Comparison of ENCODE assay signal across 13 cellular contexts in the genomic region with DNA sequence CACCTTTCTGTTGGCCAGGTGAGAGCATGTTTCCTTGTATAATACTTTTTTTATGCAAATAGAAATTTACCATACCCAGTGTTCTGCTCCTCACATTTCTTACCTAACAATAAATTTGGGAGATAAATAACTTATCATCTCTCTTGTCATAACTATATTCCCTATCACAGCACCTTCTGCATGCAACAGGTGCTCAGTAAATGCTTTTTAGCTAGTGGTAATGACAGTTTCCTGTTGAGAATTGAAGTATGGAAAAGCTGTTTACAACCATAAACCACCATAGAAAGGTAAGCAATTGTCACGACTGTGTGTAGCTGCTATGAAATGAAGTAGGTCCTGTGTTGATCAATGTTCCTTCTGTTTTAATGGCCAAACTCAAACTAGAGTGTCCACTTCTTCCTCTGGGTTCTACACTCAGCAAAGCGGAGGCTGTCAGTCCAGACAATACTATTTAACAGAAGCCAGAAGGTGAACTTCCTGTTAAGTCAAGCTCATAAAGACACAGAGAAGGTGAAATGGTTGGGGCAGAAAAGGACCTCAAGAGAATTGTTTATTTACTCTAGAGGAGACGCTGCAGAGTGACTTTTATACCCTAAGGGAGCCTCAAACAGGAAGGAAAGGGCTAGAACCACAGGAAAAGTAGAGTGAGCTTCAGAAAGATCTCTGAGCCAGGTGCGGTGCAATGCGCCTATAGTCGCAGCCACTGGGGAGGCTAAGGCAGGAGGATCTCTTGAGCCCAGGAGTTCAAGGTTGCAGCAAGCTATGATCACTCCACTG.
DNase-seq lines count a peak whose midpoint lies in the region; ATAC-seq and TF ChIP-seq lines count a peak whose summit lies in the region.
"Had no signal": no experiment of that assay in that cellular context is flagged by ENCODE, and none has a peak within 500 bp of the region (broad histone marks: within the 10 kb centered on the region; RNA-seq: fewer than 3 reads in every experiment).

No MANE protein-coding gene starts in this region.

- TF ChIP-seq CTCF in WTC11 (IDR thresholded peaks at IDR 0.05) = no peak

- H3K27me3 Mint-ChIP-seq in activated naive CD4-positive, alpha-beta T cell treated with anti-CD3 and anti-CD28 coated beads, Interleukin-2, amount 50 U/mL, for 24 hours = no peaks in the 10 kb centered on the region
- H3K27me3 Mint-ChIP-seq in T-cell = no peaks in the 10 kb centered on the region
- peaks cover 22% of the 10 kb centered on the region for H3K27me3 Mint-ChIP-seq in WTC11 (ENCODE audit: low read depth)

- DNase-seq in activated naive CD4-positive, alpha-beta T cell treated with anti-CD3 and anti-CD28 coated beads, Interleukin-2, amount 50 U/mL, for 16 hours = no peak
- peak in 2 of 34 experiments; percentile 6 to 19 for DNase-seq in T-cell
- no peak for DNase-seq in stimulated activated effector memory CD8-positive, alpha-beta T cell treated with anti-CD3 and anti-CD28 coated beads, Interleukin-12 subunit alpha, Interleukin-12 subunit beta, amount 100 ng/mL, for 72 hours (ENCODE audit: low spot score in 2 of 2)
- no peak for DNase-seq in NCI-H1092 treated with DMSO at 0.1 percent for 48 hours (lab: John Stamatoyannopoulos, UW)
- no peak for DNase-seq in WTC11 (ENCODE audit: low spot score)
- DNase-seq: EL; IMR-90; NCI-H2081 treated with DMSO at 0.1 percent for 48 hours; stimulated activated CD4-positive, alpha-beta T cell treated with anti-CD3 and anti-CD28 coated beads, Interleukin-2, amount 100 ng/mL, for 24 hours; uterus had no signal

- no peaks in the 10 kb centered on the region for H3K9me3 Mint-ChIP-seq in activated naive CD4-positive, alpha-beta T cell treated with anti-CD3 and anti-CD28 coated beads, Interleukin-2, amount 50 U/mL, for 24 hours
- H3K9me3 Mint-ChIP-seq in T-cell (peaks cover 0 to 6% (median 2%) of the 10 kb centered on the region in 3 donors), WTC11 (peaks cover 10% of the 10 kb centered on the region)
- no peaks in the 10 kb centered on the region for H3K9me3 Mint-ChIP-seq in stimulated activated effector memory CD8-positive, alpha-beta T cell treated with anti-CD3 and anti-CD28 coated beads, Interleukin-12 subunit alpha, Interleukin-12 subunit beta, amount 100 ng/mL, for 72 hours

- ATAC-seq in GM21576 (IDR thresholded peaks at IDR 0.05; ENCODE audit: unreplicated experiment) (peak; percentile 50), T-cell (replicated peaks in 1 of 4) (peak; percentile 64 to 84 (median 76)), WTC11 (no peak), HG02571 (IDR thresholded peaks at IDR 0.05; ENCODE audit: unreplicated experiment) (no peak)
- ATAC-seq in stimulated activated effector memory CD8-positive, alpha-beta T cell treated with anti-CD3 and anti-CD28 coated beads, Interleukin-12 subunit alpha, Interleukin-12 subunit beta, amount 100 ng/mL, for 72 hours = peak; percentile 44

- H3K4me3 Mint-ChIP-seq in activated naive CD4-positive, alpha-beta T cell treated with anti-CD3 and anti-CD28 coated beads, Interleukin-2, amount 50 U/mL, for 24 hours = peak overlapping the region; percentile 21
- H3K4me3 Mint-ChIP-seq in T-cell = peak overlapping the region; percentile 8 to 62 (median 10)
- no peak overlapping the region for H3K4me3 Mint-ChIP-seq in stimulated activated effector memory CD8-positive, alpha-beta T cell treated with anti-CD3 and anti-CD28 coated beads, Interleukin-12 subunit alpha, Interleukin-12 subunit beta, amount 100 ng/mL, for 72 hours
- no peak overlapping the region for H3K4me3 Mint-ChIP-seq in WTC11

- POLR2A ChIA-PET in T-cell (lab: Charles Lee) (interaction anchor here in 1 of 2 donors (1.2 kb wide), 1 partner anchor 314 kb away, joined by 4 read pairs; a partner anchor contains a TSS), WTC11 (lab: Charles Lee) (no interaction called here)

- CTCF ChIA-PET in T-cell (lab: Charles Lee) (interaction anchor here in 1 of 2 donors (0.6 kb wide), 1 partner anchor 387 kb away, joined by 4 read pairs; no protein-coding TSS in a partner anchor), WTC11 (lab: Charles Lee) (no interaction called here)

- peaks cover 24% of the 10 kb centered on the region for H3K4me1 Mint-ChIP-seq in activated naive CD4-positive, alpha-beta T cell treated with anti-CD3 and anti-CD28 coated beads, Interleukin-2, amount 50 U/mL, for 24 hours
- H3K4me1 Mint-ChIP-seq in T-cell (peaks cover 34 to 47% (median 45%) of the 10 kb centered on the region in 3 donors), WTC11 (peaks cover 14% of the 10 kb centered on the region)
- H3K4me1 Mint-ChIP-seq in stimulated activated effector memory CD8-positive, alpha-beta T cell treated with anti-CD3 and anti-CD28 coated beads, Interleukin-12 subunit alpha, Interleukin-12 subunit beta, amount 100 ng/mL, for 72 hours = peaks cover 32% of the 10 kb centered on the region

- no peak overlapping the region for H3K27ac Mint-ChIP-seq in activated naive CD4-positive, alpha-beta T cell treated with anti-CD3 and anti-CD28 coated beads, Interleukin-2, amount 50 U/mL, for 24 hours
- H3K27ac Mint-ChIP-seq in T-cell (peak overlapping the region; percentile 86 to 90), WTC11 (no peak overlapping the region)
- peak overlapping the region; percentile 69 for H3K27ac Mint-ChIP-seq in stimulated activated effector memory CD8-positive, alpha-beta T cell treated with anti-CD3 and anti-CD28 coated beads, Interleukin-12 subunit alpha, Interleukin-12 subunit beta, amount 100 ng/mL, for 72 hours

- H3K36me3 Mint-ChIP-seq in activated naive CD4-positive, alpha-beta T cell treated with anti-CD3 and anti-CD28 coated beads, Interleukin-2, amount 50 U/mL, for 24 hours = no peaks in the 10 kb centered on the region
- no peaks in the 10 kb centered on the region for H3K36me3 Mint-ChIP-seq in T-cell
- H3K36me3 Mint-ChIP-seq in stimulated activated effector memory CD8-positive, alpha-beta T cell treated with anti-CD3 and anti-CD28 coated beads, Interleukin-12 subunit alpha, Interleukin-12 subunit beta, amount 100 ng/mL, for 72 hours = no peaks in the 10 kb centered on the region
- no peaks in the 10 kb centered on the region for H3K36me3 Mint-ChIP-seq in WTC11

TF ChIP-seq in WTC11, 78 proteins besides CTCF, POLR2A, EP300 and RAD21 (continues in another document):
- TF ChIP-seq ZNF396 (CRISPR knock-in tag; IDR thresholded peaks at IDR 0.05; ENCODE audit: borderline replicate concordance) = no peak
- no peak for TF ChIP-seq CBFB (CRISPR knock-in tag; IDR thresholded peaks at IDR 0.05; ENCODE audit: low read depth)
- TF ChIP-seq, protein P1, sequence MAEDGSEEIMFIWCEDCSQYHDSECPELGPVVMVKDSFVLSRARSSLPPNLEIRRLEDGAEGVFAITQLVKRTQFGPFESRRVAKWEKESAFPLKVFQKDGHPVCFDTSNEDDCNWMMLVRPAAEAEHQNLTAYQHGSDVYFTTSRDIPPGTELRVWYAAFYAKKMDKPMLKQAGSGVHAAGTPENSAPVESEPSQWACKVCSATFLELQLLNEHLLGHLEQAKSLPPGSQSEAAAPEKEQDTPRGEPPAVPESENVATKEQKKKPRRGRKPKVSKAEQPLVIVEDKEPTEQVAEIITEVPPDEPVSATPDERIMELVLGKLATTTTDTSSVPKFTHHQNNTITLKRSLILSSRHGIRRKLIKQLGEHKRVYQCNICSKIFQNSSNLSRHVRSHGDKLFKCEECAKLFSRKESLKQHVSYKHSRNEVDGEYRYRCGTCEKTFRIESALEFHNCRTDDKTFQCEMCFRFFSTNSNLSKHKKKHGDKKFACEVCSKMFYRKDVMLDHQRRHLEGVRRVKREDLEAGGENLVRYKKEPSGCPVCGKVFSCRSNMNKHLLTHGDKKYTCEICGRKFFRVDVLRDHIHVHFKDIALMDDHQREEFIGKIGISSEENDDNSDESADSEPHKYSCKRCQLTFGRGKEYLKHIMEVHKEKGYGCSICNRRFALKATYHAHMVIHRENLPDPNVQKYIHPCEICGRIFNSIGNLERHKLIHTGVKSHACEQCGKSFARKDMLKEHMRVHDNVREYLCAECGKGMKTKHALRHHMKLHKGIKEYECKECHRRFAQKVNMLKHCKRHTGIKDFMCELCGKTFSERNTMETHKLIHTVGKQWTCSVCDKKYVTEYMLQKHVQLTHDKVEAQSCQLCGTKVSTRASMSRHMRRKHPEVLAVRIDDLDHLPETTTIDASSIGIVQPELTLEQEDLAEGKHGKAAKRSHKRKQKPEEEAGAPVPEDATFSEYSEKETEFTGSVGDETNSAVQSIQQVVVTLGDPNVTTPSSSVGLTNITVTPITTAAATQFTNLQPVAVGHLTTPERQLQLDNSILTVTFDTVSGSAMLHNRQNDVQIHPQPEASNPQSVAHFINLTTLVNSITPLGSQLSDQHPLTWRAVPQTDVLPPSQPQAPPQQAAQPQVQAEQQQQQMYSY (CRISPR knock-in tag; IDR thresholded peaks at IDR 0.05) = no peak
- TF ChIP-seq, protein P2, sequence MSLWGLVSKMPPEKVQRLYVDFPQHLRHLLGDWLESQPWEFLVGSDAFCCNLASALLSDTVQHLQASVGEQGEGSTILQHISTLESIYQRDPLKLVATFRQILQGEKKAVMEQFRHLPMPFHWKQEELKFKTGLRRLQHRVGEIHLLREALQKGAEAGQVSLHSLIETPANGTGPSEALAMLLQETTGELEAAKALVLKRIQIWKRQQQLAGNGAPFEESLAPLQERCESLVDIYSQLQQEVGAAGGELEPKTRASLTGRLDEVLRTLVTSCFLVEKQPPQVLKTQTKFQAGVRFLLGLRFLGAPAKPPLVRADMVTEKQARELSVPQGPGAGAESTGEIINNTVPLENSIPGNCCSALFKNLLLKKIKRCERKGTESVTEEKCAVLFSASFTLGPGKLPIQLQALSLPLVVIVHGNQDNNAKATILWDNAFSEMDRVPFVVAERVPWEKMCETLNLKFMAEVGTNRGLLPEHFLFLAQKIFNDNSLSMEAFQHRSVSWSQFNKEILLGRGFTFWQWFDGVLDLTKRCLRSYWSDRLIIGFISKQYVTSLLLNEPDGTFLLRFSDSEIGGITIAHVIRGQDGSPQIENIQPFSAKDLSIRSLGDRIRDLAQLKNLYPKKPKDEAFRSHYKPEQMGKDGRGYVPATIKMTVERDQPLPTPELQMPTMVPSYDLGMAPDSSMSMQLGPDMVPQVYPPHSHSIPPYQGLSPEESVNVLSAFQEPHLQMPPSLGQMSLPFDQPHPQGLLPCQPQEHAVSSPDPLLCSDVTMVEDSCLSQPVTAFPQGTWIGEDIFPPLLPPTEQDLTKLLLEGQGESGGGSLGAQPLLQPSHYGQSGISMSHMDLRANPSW (CRISPR knock-in tag; conservative IDR thresholded peaks at IDR 0.05; ENCODE audit: low read depth) = no peak
- TF ChIP-seq ESRRA (CRISPR knock-in tag; IDR thresholded peaks at IDR 0.05; ENCODE audit: borderline replicate concordance) = no peak
- TF ChIP-seq ELF4 (CRISPR knock-in tag; IDR thresholded peaks at IDR 0.05; ENCODE audit: low read depth) = no peak
- no peak for TF ChIP-seq NR2C2 (CRISPR knock-in tag; IDR thresholded peaks at IDR 0.05)
- TF ChIP-seq TEAD4 (CRISPR knock-in tag; IDR thresholded peaks at IDR 0.05) = no peak
- TF ChIP-seq TP53 (CRISPR knock-in tag; IDR thresholded peaks at IDR 0.05) = no peak
- TF ChIP-seq ETV6 (CRISPR knock-in tag; IDR thresholded peaks at IDR 0.05) = no peak
- TF ChIP-seq NFYB (CRISPR knock-in tag; conservative IDR thresholded peaks at IDR 0.05; ENCODE audit: low read depth) = no peak
- TF ChIP-seq KAT7 (CRISPR knock-in tag; IDR thresholded peaks at IDR 0.05; ENCODE audit: borderline replicate concordance) = no peak

Comparison
In these comparisons a context has a peak if more than half of its experiments do, and no peak if none do; other contexts are left out.
1. H3K27ac Mint-ChIP-seq: peak in T-cell (2 of 2) and stimulated activated effector memory CD8-positive, alpha-beta T cell treated with anti-CD3 and anti-CD28 coated beads, Interleukin-12 subunit alpha, Interleukin-12 subunit beta, amount 100 ng/mL, for 72 hours (single experiment); none in activated naive CD4-positive, alpha-beta T cell treated with anti-CD3 and anti-CD28 coated beads, Interleukin-2, amount 50 U/mL, for 24 hours (single experiment) and WTC11 (single experiment).
2. H3K4me3 Mint-ChIP-seq: peak in activated naive CD4-positive, alpha-beta T cell treated with anti-CD3 and anti-CD28 coated beads, Interleukin-2, amount 50 U/mL, for 24 hours (single experiment) and T-cell (3 of 3); none in stimulated activated effector memory CD8-positive, alpha-beta T cell treated with anti-CD3 and anti-CD28 coated beads, Interleukin-12 subunit alpha, Interleukin-12 subunit beta, amount 100 ng/mL, for 72 hours (single experiment) and WTC11 (single experiment).
3. ATAC-seq: peak in GM21576 (single experiment), T-cell (4 of 4) and stimulated activated effector memory CD8-positive, alpha-beta T cell treated with anti-CD3 and anti-CD28 coated beads, Interleukin-12 subunit alpha, Interleukin-12 subunit beta, amount 100 ng/mL, for 72 hours (single experiment); none in WTC11 (single experiment) and HG02571 (single experiment).